In the genomic region with DNA sequence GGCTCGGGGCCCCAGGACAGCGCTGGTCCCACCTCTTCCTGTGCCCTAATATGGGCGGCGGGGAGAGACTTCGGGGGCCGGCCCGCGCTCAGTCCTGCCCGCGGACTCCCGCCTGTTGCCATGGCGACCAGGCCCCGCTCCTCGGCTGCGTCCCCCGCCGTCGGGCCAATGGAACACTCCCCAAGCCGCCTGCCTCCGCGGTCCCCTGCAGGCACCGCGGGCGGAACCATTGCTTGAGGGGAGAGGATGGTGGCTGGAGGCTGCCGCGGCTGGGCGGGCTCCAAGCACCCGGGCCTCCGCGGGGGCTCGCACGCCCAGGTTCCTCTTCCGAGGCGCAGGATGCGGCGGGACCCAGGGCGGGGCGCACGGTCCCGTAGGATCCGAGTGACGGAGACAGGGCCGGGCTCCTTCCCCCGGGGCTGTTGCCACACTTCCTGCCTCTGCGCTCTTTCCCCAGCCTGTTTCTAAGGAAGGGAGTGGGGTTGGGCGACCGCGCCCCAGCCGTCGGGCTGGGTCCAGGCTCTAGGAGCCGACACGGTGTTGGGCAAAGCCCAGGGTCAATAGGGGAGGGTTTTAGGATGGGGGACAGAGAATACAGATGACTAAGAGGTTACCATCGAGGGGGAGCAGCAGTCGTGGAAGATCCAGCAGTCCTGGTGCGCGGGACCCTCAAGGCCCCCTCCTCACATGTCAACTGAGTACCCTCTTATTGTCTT, we compare ENCODE assay signal across 1 cellular context.
TF ChIP-seq lines count a peak whose summit lies in the region.

No MANE protein-coding gene starts in this region.

TF ChIP-seq in HepG2, 621 proteins besides CTCF, POLR2A, EP300 and RAD21 (continued from another document and continues in another):
- no peak for TF ChIP-seq DBP (CRISPR knock-in tag; IDR thresholded peaks at IDR 0.05; ENCODE audit: not compliant biosample characterization)
- no peak for TF ChIP-seq NFKB2 (CRISPR knock-in tag; IDR thresholded peaks at IDR 0.05; ENCODE audit: borderline replicate concordance)
- TF ChIP-seq ZNF552 (CRISPR knock-in tag; IDR thresholded peaks at IDR 0.05; ENCODE audit: borderline replicate concordance), result no peak
- no peak for TF ChIP-seq BRCA1 (CRISPR knock-in tag; IDR thresholded peaks at IDR 0.05)
- no peak for TF ChIP-seq RCOR2 (CRISPR knock-in tag; IDR thresholded peaks at IDR 0.05)
- TF ChIP-seq NCOA1 (CRISPR knock-in tag; IDR thresholded peaks at IDR 0.05), result no peak
- no peak for TF ChIP-seq CREM (IDR thresholded peaks at IDR 0.05)
- no peak for TF ChIP-seq CREM (CRISPR knock-in tag; IDR thresholded peaks at IDR 0.05)
- TF ChIP-seq NFAT5 (CRISPR knock-in tag; IDR thresholded peaks at IDR 0.05), result no peak
- peak; percentile 53; the same call in 1 of the 2 replicates for TF ChIP-seq NFATC3 (CRISPR knock-in tag; IDR thresholded peaks at IDR 0.05)
- TF ChIP-seq ZNF276 (CRISPR knock-in tag; IDR thresholded peaks at IDR 0.05; ENCODE audit: low read depth), result no peak
- no peak for TF ChIP-seq ATAD3A (CRISPR knock-in tag; IDR thresholded peaks at IDR 0.05)
- no peak for TF ChIP-seq FOXM1 (CRISPR knock-in tag; IDR thresholded peaks at IDR 0.05)
- no peak for TF ChIP-seq NCOA5 (CRISPR knock-in tag; IDR thresholded peaks at IDR 0.05)
- TF ChIP-seq NFE2L2 (IDR thresholded peaks at IDR 0.05; ENCODE audit: low read length), result no peak
- TF ChIP-seq ZNF619 (CRISPR knock-in tag; IDR thresholded peaks at IDR 0.05), result no peak; the same call in 1 of the 2 replicates
- TF ChIP-seq, protein P1, sequence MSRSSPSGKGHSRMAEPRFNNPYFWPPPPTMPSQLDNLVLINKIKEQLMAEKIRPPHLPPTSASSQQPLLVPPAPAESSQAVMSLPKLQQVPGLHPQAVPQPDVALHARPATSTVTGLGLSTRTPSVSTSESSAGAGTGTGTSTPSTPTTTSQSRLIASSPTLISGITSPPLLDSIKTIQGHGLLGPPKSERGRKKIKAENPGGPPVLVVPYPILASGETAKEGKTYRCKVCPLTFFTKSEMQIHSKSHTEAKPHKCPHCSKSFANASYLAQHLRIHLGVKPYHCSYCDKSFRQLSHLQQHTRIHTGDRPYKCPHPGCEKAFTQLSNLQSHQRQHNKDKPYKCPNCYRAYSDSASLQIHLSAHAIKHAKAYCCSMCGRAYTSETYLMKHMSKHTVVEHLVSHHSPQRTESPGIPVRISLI (CRISPR knock-in tag; IDR thresholded peaks at IDR 0.05; ENCODE audit: borderline replicate concordance), result no peak
- TF ChIP-seq, protein P2, sequence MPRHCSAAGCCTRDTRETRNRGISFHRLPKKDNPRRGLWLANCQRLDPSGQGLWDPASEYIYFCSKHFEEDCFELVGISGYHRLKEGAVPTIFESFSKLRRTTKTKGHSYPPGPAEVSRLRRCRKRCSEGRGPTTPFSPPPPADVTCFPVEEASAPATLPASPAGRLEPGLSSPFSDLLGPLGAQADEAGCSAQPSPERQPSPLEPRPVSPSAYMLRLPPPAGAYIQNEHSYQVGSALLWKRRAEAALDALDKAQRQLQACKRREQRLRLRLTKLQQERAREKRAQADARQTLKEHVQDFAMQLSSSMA (CRISPR knock-in tag; IDR thresholded peaks at IDR 0.05), result peak; percentile 84
- TF ChIP-seq, protein P3, sequence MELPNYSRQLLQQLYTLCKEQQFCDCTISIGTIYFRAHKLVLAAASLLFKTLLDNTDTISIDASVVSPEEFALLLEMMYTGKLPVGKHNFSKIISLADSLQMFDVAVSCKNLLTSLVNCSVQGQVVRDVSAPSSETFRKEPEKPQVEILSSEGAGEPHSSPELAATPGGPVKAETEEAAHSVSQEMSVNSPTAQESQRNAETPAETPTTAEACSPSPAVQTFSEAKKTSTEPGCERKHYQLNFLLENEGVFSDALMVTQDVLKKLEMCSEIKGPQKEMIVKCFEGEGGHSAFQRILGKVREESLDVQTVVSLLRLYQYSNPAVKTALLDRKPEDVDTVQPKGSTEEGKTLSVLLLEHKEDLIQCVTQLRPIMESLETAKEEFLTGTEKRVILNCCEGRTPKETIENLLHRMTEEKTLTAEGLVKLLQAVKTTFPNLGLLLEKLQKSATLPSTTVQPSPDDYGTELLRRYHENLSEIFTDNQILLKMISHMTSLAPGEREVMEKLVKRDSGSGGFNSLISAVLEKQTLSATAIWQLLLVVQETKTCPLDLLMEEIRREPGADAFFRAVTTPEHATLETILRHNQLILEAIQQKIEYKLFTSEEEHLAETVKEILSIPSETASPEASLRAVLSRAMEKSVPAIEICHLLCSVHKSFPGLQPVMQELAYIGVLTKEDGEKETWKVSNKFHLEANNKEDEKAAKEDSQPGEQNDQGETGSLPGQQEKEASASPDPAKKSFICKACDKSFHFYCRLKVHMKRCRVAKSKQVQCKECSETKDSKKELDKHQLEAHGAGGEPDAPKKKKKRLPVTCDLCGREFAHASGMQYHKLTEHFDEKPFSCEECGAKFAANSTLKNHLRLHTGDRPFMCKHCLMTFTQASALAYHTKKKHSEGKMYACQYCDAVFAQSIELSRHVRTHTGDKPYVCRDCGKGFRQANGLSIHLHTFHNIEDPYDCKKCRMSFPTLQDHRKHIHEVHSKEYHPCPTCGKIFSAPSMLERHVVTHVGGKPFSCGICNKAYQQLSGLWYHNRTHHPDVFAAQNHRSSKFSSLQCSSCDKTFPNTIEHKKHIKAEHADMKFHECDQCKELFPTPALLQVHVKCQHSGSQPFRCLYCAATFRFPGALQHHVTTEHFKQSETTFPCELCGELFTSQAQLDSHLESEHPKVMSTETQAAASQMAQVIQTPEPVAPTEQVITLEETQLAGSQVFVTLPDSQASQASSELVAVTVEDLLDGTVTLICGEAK (IDR thresholded peaks at IDR 0.05), result no peak
- TF ChIP-seq, protein P3 (CRISPR knock-in tag; IDR thresholded peaks at IDR 0.05), result 0 out of 2 replicates have a peak, but pooled peaks have one; percentile 49
- TF ChIP-seq HOXD1 (CRISPR knock-in tag; IDR thresholded peaks at IDR 0.05), result peak; percentile 26; the same call in 1 of the 2 replicates
- 0 out of 2 replicates have a peak, but pooled peaks have one; percentile 16 for TF ChIP-seq DMAP1 (CRISPR knock-in tag; IDR thresholded peaks at IDR 0.05)
- no peak for TF ChIP-seq TEF (CRISPR knock-in tag; IDR thresholded peaks at IDR 0.05)
- no peak for TF ChIP-seq ZNF550 (CRISPR knock-in tag; IDR thresholded peaks at IDR 0.05; ENCODE audit: borderline replicate concordance)
- TF ChIP-seq ZKSCAN8 (CRISPR knock-in tag; IDR thresholded peaks at IDR 0.05; ENCODE audit: borderline replicate concordance), result peak; percentile 62; the same call in 1 of the 2 replicates
- no peak for TF ChIP-seq PPARG (CRISPR knock-in tag; conservative IDR thresholded peaks at IDR 0.05)
- no peak for TF ChIP-seq TP53 (CRISPR knock-in tag; conservative IDR thresholded peaks at IDR 0.05)
- TF ChIP-seq ISL2 (CRISPR knock-in tag; IDR thresholded peaks at IDR 0.05), result peak; percentile 29; the same call in 1 of the 2 replicates
- no peak for TF ChIP-seq KMT2B (CRISPR knock-in tag; IDR thresholded peaks at IDR 0.05)
- TF ChIP-seq, protein P4, sequence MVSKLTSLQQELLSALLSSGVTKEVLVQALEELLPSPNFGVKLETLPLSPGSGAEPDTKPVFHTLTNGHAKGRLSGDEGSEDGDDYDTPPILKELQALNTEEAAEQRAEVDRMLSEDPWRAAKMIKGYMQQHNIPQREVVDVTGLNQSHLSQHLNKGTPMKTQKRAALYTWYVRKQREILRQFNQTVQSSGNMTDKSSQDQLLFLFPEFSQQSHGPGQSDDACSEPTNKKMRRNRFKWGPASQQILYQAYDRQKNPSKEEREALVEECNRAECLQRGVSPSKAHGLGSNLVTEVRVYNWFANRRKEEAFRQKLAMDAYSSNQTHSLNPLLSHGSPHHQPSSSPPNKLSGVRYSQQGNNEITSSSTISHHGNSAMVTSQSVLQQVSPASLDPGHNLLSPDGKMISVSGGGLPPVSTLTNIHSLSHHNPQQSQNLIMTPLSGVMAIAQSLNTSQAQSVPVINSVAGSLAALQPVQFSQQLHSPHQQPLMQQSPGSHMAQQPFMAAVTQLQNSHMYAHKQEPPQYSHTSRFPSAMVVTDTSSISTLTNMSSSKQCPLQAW (CRISPR knock-in tag; IDR thresholded peaks at IDR 0.05), result peak; percentile 54; the same call in 1 of the 2 replicates
- TF ChIP-seq SETDB1 (CRISPR knock-in tag; IDR thresholded peaks at IDR 0.05; ENCODE audit: borderline replicate concordance), result no peak
